ENCODE assay signal across 1 cellular context in genomic region chr7:87057210-87057609, GRCh38.
A peak's percentile ranks its signal among the peaks of the same experiment; 100 is the strongest.
TF ChIP-seq lines count a peak whose summit lies in the region.

No MANE protein-coding gene starts in this region.

TF ChIP-seq in K562, 482 proteins besides CTCF, POLR2A, EP300 and RAD21 (continued from another document):
- TF ChIP-seq HOMEZ (CRISPR knock-in tag; IDR thresholded peaks at IDR 0.05): no peak
- no peak for TF ChIP-seq CBFB (CRISPR knock-in tag; IDR thresholded peaks at IDR 0.05)
- no peak for TF ChIP-seq ETS2 (tag; IDR thresholded peaks at IDR 0.05; ENCODE audit: borderline replicate concordance, poor library complexity, severe bottlenecking)
- no peak for TF ChIP-seq CHD7 (IDR thresholded peaks at IDR 0.05; ENCODE audit: low read depth, low read length)
- TF ChIP-seq NRF1 (conservative IDR thresholded peaks at IDR 0.05 in 1 of 2, IDR thresholded peaks at IDR 0.05 in 1 of 2): no peak
- no peak for TF ChIP-seq XRCC5 (IDR thresholded peaks at IDR 0.05; ENCODE audit: low read depth, low read length)
- no peak for TF ChIP-seq ZNF695 (CRISPR knock-in tag; IDR thresholded peaks at IDR 0.05)
- TF ChIP-seq FOXK2 (conservative IDR thresholded peaks at IDR 0.05 in 1 of 2, IDR thresholded peaks at IDR 0.05 in 1 of 2; ENCODE audit: low read depth in 2 of 2): no peak
- no peak for TF ChIP-seq ETV6 (IDR thresholded peaks at IDR 0.05; ENCODE audit: borderline replicate concordance in 1 of 2, low read depth in 2 of 2, low read length in 1 of 2)
- no peak for TF ChIP-seq ETV6 (CRISPR knock-in tag; IDR thresholded peaks at IDR 0.05; ENCODE audit: borderline replicate concordance)
- no peak for TF ChIP-seq ZNF143 (CRISPR knock-in tag; IDR thresholded peaks at IDR 0.05)
- TF ChIP-seq HMG20A (CRISPR knock-in tag; conservative IDR thresholded peaks at IDR 0.05): no peak
- TF ChIP-seq ZNF311 (CRISPR knock-in tag; IDR thresholded peaks at IDR 0.05): no peak
- TF ChIP-seq KLF1 (tag; IDR thresholded peaks at IDR 0.05): no peak
- TF ChIP-seq MED1 (CRISPR knock-in tag; IDR thresholded peaks at IDR 0.05; ENCODE audit: borderline replicate concordance): no peak
- no peak for TF ChIP-seq ZBTB40 (IDR thresholded peaks at IDR 0.05)
- no peak for TF ChIP-seq ZBTB40 (CRISPR knock-in tag; IDR thresholded peaks at IDR 0.05)
- no peak for TF ChIP-seq ZBTB34 (CRISPR knock-in tag; IDR thresholded peaks at IDR 0.05)
- no peak for TF ChIP-seq ZNF696 (CRISPR knock-in tag; conservative IDR thresholded peaks at IDR 0.05)
- no peak for TF ChIP-seq MAFG (tag; conservative IDR thresholded peaks at IDR 0.05)
- no peak for TF ChIP-seq ZZZ3 (IDR thresholded peaks at IDR 0.05)
- TF ChIP-seq ZNF175 (CRISPR knock-in tag; IDR thresholded peaks at IDR 0.05; ENCODE audit: low read depth): no peak
- 0 out of 2 replicates have a peak, but pooled peaks have one; percentile 51 for TF ChIP-seq HMBOX1 (IDR thresholded peaks at IDR 0.05)
- no peak for TF ChIP-seq SRSF9 (IDR thresholded peaks at IDR 0.05; ENCODE audit: borderline replicate concordance, low read depth, low read length)
- TF ChIP-seq TBL1XR1 (IDR thresholded peaks at IDR 0.05; ENCODE audit: low read length in 2 of 2): peak in 1 of 2 experiments; percentile 13; a peak in 1 of 4 replicates
- TF ChIP-seq HNRNPK (IDR thresholded peaks at IDR 0.05; ENCODE audit: low read depth, low read length, poor library complexity, severe bottlenecking): no peak
